ENCODE assay signal across 1 cellular context in genomic region chr3:42880601-42881451, GRCh38.
A peak's percentile ranks its signal among the peaks of the same experiment; 100 is the strongest.
TF ChIP-seq lines count a peak whose summit lies in the region.

No MANE protein-coding gene starts in this region.

TF ChIP-seq in HepG2, 621 proteins besides CTCF, POLR2A, EP300 and RAD21 (continued from another document):
- peak; percentile 5; the same call in 1 of the 2 replicates for TF ChIP-seq ZNF580 (CRISPR knock-in tag; IDR thresholded peaks at IDR 0.05; ENCODE audit: borderline replicate concordance, low read depth)
- TF ChIP-seq, protein P1, sequence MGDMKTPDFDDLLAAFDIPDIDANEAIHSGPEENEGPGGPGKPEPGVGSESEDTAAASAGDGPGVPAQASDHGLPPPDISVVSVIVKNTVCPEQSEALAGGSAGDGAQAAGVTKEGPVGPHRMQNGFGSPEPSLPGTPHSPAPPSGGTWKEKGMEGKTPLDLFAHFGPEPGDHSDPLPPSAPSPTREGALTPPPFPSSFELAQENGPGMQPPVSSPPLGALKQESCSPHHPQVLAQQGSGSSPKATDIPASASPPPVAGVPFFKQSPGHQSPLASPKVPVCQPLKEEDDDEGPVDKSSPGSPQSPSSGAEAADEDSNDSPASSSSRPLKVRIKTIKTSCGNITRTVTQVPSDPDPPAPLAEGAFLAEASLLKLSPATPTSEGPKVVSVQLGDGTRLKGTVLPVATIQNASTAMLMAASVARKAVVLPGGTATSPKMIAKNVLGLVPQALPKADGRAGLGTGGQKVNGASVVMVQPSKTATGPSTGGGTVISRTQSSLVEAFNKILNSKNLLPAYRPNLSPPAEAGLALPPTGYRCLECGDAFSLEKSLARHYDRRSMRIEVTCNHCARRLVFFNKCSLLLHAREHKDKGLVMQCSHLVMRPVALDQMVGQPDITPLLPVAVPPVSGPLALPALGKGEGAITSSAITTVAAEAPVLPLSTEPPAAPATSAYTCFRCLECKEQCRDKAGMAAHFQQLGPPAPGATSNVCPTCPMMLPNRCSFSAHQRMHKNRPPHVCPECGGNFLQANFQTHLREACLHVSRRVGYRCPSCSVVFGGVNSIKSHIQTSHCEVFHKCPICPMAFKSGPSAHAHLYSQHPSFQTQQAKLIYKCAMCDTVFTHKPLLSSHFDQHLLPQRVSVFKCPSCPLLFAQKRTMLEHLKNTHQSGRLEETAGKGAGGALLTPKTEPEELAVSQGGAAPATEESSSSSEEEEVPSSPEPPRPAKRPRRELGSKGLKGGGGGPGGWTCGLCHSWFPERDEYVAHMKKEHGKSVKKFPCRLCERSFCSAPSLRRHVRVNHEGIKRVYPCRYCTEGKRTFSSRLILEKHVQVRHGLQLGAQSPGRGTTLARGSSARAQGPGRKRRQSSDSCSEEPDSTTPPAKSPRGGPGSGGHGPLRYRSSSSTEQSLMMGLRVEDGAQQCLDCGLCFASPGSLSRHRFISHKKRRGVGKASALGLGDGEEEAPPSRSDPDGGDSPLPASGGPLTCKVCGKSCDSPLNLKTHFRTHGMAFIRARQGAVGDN (CRISPR knock-in tag; IDR thresholded peaks at IDR 0.05) = peak; percentile 96
- TF ChIP-seq TFE3 (CRISPR knock-in tag; IDR thresholded peaks at IDR 0.05) = 0 out of 2 replicates have a peak, but pooled peaks have one; percentile 22
- TF ChIP-seq ZEB1 (IDR thresholded peaks at IDR 0.05; ENCODE audit: insufficient replicate concordance, low read depth) = no peak
- TF ChIP-seq ZNF563 (CRISPR knock-in tag; IDR thresholded peaks at IDR 0.05) = 0 out of 2 replicates have a peak, but pooled peaks have one; percentile 16
- TF ChIP-seq KDM3A (CRISPR knock-in tag; IDR thresholded peaks at IDR 0.05; ENCODE audit: low read depth) = peak; percentile 83
- TF ChIP-seq ZNF550 (CRISPR knock-in tag; IDR thresholded peaks at IDR 0.05; ENCODE audit: borderline replicate concordance) = peak; percentile 73
- TF ChIP-seq, protein P2, sequence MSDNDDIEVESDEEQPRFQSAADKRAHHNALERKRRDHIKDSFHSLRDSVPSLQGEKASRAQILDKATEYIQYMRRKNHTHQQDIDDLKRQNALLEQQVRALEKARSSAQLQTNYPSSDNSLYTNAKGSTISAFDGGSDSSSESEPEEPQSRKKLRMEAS (IDR thresholded peaks at IDR 0.05) = peak; percentile 52; the same call in 1 of the 2 replicates
- peak; percentile 90 for TF ChIP-seq KDM2A (CRISPR knock-in tag; IDR thresholded peaks at IDR 0.05; ENCODE audit: borderline replicate concordance, low read depth)
- TF ChIP-seq ARID4A (CRISPR knock-in tag; IDR thresholded peaks at IDR 0.05; ENCODE audit: borderline replicate concordance) = peak; percentile 38; the same call in 1 of the 2 replicates
- 0 out of 2 replicates have a peak, but pooled peaks have one; percentile 23 for TF ChIP-seq KDM4B (CRISPR knock-in tag; IDR thresholded peaks at IDR 0.05)
- TF ChIP-seq POLR2AphosphoS5 (IDR thresholded peaks at IDR 0.05; ENCODE audit: low read depth, low read length) = no peak
- no peak for TF ChIP-seq SAFB2 (CRISPR knock-in tag; IDR thresholded peaks at IDR 0.05; ENCODE audit: borderline replicate concordance, low read depth)
- TF ChIP-seq THYN1 (CRISPR knock-in tag; IDR thresholded peaks at IDR 0.05; ENCODE audit: borderline replicate concordance, low read depth) = no peak
- no peak; the same call in 1 of the 2 replicates for TF ChIP-seq ZFP37 (CRISPR knock-in tag; IDR thresholded peaks at IDR 0.05; ENCODE audit: borderline replicate concordance)
- peak; percentile 36 for TF ChIP-seq UBTF (CRISPR knock-in tag; IDR thresholded peaks at IDR 0.05)
- no peak for TF ChIP-seq HNF4G (IDR thresholded peaks at IDR 0.05; ENCODE audit: borderline replicate concordance, low read depth, low read length)
- TF ChIP-seq HNF4G (CRISPR knock-in tag; IDR thresholded peaks at IDR 0.05; ENCODE audit: borderline replicate concordance, low read depth) = 0 out of 2 replicates have a peak, but pooled peaks have one; percentile 27
- no peak for TF ChIP-seq ZNF337 (CRISPR knock-in tag; IDR thresholded peaks at IDR 0.05; ENCODE audit: borderline replicate concordance, low read depth)
- TF ChIP-seq HNRNPK (IDR thresholded peaks at IDR 0.05; ENCODE audit: low read depth, low read length, poor library complexity, severe bottlenecking) = no peak
TF ChIP-seq in HepG2: peak in this region for 146.
